Comparison of ENCODE assay signal across 9 cellular contexts in the genomic region with DNA sequence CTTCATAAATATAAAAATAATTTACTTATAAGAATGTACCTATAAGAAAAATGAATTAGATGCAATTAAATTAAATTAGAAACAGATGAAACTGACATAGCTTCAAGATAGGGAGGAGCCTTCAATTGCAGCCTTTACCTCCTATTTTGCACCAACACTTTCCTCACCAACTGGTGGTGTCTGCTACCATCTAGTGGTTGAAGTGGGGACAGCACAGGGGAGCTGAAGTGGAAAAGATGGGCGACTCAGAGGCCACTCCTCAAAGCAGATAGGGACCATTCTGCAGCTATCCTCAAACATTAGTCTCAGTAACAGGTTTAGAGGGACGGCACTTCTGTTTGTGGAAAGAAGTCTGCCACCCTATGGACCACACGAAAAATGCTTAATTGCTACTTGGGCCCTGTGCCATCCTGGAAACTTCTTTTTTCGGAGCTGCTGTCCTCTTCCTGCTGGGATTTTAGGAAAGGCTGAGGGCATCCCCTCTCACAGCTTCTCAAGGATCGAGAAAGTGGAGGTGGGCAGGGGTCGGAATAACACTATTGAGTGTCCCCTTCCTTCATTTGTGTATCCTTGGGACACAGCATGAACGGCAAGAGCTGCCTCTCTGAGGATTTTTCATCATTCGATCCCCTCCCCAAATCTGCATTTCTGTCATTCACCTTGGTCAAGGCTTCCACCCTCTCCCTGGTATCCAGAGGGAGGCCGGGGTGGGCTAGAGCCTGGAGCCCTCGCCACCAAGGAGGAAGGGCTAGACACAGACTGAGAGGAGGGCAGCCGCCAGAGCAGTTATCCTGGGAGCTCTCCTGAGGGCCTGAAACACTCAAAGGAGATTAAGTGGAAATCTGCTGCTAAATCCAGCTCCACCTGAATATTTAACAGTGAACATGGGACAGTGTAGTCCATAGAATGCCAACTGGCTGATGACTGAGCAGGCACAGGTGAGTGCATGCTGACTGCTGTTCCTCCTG. TPM values are rescaled to one million over a fixed set of nuclear protein-coding genes. Genes with fewer than 3 reads are reported as not detected.
DNase-seq lines count a peak whose midpoint lies in the region; ATAC-seq and TF ChIP-seq lines count a peak whose summit lies in the region.
"Had no signal": no experiment of that assay in that cellular context is flagged by ENCODE, and none has a peak within 500 bp of the region (broad histone marks: within the 10 kb centered on the region; RNA-seq: fewer than 3 reads in every experiment).

No MANE protein-coding gene starts in this region.

- no peak overlapping the region for H3K4ac ChIP-seq in trophoblast cell (ENCODE audit: low read depth, low read length)

- DNase-seq in GM13977 (ENCODE audit: low spot score) (peak; percentile 84), NCI-H1092 (lab: John Stamatoyannopoulos, UW) (peak; percentile 57), SK-N-DZ (ENCODE audit: low spot score) (peak; percentile 70), globus pallidus (ENCODE audit: low spot score) (peak; percentile 73), trophoblast cell (peak; percentile 77 to 95), upper lobe of left lung (peak in 1 of 2 donors; percentile 74)
- peak; percentile 53 to 70 (median 68) for DNase-seq in activated naive CD4-positive, alpha-beta T cell (lab: John Stamatoyannopoulos, UW)

- WGBS in trophoblast cell (ENCODE audit: extremely low coverage, insufficient coverage, insufficient read length): no CpG with 5 or more reads among the region's 11 CpGs
- 41 to 47% methylated on average over 9 to 11 of the region's 11 CpGs for WGBS in upper lobe of left lung, 2 donors

- H2BK120ac ChIP-seq in trophoblast cell (ENCODE audit: insufficient read depth, low read length, poor library complexity): no peak overlapping the region

- H3K4me2 ChIP-seq in trophoblast cell (ENCODE audit: low read length): no peak overlapping the region

- no peaks in the 10 kb centered on the region for H3K27me3 ChIP-seq in trophoblast cell (ENCODE audit: insufficient read depth, low read length)
- H3K27me3 ChIP-seq in upper lobe of left lung: no peaks in the 10 kb centered on the region

- TF ChIP-seq POLR2A in upper lobe of left lung (IDR thresholded peaks at IDR 0.05): no peak

- peak; percentile 76 to 94 for ATAC-seq in upper lobe of left lung (ENCODE audit: low FRiP score in 2 of 2)

- no peaks in the 10 kb centered on the region for H3K36me3 ChIP-seq in trophoblast cell (ENCODE audit: control insufficient read depth in 1 of 2, insufficient read depth in 2 of 2, low read length in 2 of 2)
- H3K36me3 ChIP-seq in upper lobe of left lung: no peaks in the 10 kb centered on the region

- no peak overlapping the region for H2AK5ac ChIP-seq in trophoblast cell (ENCODE audit: low read length)

- TF ChIP-seq CTCF in 22Rv1 (IDR thresholded peaks at IDR 0.05) (peak; percentile 89), GM13977 (IDR thresholded peaks at IDR 0.05; ENCODE audit: extremely low read depth, insufficient read depth, missing control alignments) (peak; percentile 92), upper lobe of left lung (IDR thresholded peaks at IDR 0.05) (peak; percentile 85 to 97 (median 95))

- no peak for TF ChIP-seq EP300 in upper lobe of left lung (IDR thresholded peaks at IDR 0.05)

- H4K91ac ChIP-seq in trophoblast cell (ENCODE audit: low read depth, low read length): no peak overlapping the region

- no peak overlapping the region for H2AFZ ChIP-seq in trophoblast cell (ENCODE audit: insufficient read depth, low read length, poor library complexity)

- H2BK5ac ChIP-seq in trophoblast cell (ENCODE audit: low read depth, low read length, poor library complexity): no peak overlapping the region

- no peak overlapping the region for H4K12ac ChIP-seq in trophoblast cell (ENCODE audit: low read depth, low read length)

- no peak overlapping the region for H3K4me3 ChIP-seq in trophoblast cell (ENCODE audit: low read depth, low read length)
- no peak overlapping the region for H3K4me3 ChIP-seq in upper lobe of left lung

- H3K79me1 ChIP-seq in trophoblast cell (ENCODE audit: low read length): no peaks in the 10 kb centered on the region

- H3K9me3 ChIP-seq in trophoblast cell (ENCODE audit: insufficient read depth, low read depth, low read length) (no peaks in the 10 kb centered on the region), upper lobe of left lung (no peaks in the 10 kb centered on the region)

- H3K79me2 ChIP-seq in trophoblast cell (ENCODE audit: control insufficient read depth, insufficient read depth, low read length, poor library complexity): no peaks in the 10 kb centered on the region

- no peak overlapping the region for H3K23ac ChIP-seq in trophoblast cell (ENCODE audit: low read length)

- no peak overlapping the region for H2BK12ac ChIP-seq in trophoblast cell (ENCODE audit: low read length)

- H3K9ac ChIP-seq in trophoblast cell (ENCODE audit: low read length): no peak overlapping the region

- H3K4me1 ChIP-seq in trophoblast cell (ENCODE audit: control insufficient read depth in 1 of 2, insufficient read depth in 2 of 2, low read length in 2 of 2) (no peaks in the 10 kb centered on the region), upper lobe of left lung (peaks cover 0 to 11% (median 5%) of the 10 kb centered on the region in 4 donors)

- no peak overlapping the region for H3K14ac ChIP-seq in trophoblast cell (ENCODE audit: low read length)

- H3K18ac ChIP-seq in trophoblast cell (ENCODE audit: low read length): no peak overlapping the region

- in situ Hi-C loops in GM13977 (cut with MboI; ENCODE audit: low pct_unique_long_range_greater_than_20kb, low sequenced_read_pairs, unreplicated experiment): loop anchor here (5.0 to 10.0 kb wide), 2 partner anchors 48 to 256 kb away; no protein-coding TSS in a partner anchor

- H3K27ac ChIP-seq in 22Rv1 (no peak overlapping the region), trophoblast cell (ENCODE audit: low read depth, low read length) (no peak overlapping the region), upper lobe of left lung (no peak overlapping the region)

- no peak overlapping the region for H4K8ac ChIP-seq in trophoblast cell (ENCODE audit: low read depth, low read length)

RNA-seq across cellular contexts. Expression of a gene that starts 9.6 kb away (rescaled TPM):
- not detected in 2 replicates for polyA plus RNA-seq in SK-N-DZ (2014; cell fraction: cytosol; rRNA removed)
- not detected in 2 replicates for polyA plus RNA-seq in SK-N-DZ (2014; cell fraction: nucleus; rRNA removed)
- polyA plus RNA-seq in trophoblast cell (2013): 0.03 TPM in 1 of 2 replicates, not detected in the other
- under 1 TPM in 1 of 6 donors, not detected in 5; 0.33 TPM for total RNA-seq in upper lobe of left lung

RNA-seq across cellular contexts. Expression of a gene that starts 53.0 kb away (rescaled TPM):
- polyA plus RNA-seq in SK-N-DZ (2014; cell fraction: cytosol; rRNA removed): 86.5 and 128 TPM in 2 replicates
- 54.0 and 97.7 TPM in 2 replicates for polyA plus RNA-seq in SK-N-DZ (2014; cell fraction: nucleus; rRNA removed)
- 149 and 153 TPM in 2 replicates for polyA plus RNA-seq in trophoblast cell (2013)
- total RNA-seq in upper lobe of left lung: 100 to 1,000 TPM in 3 of 6 donors, 10 to 100 TPM in 3; 26.5 to 130 (median 89.9) TPM

RNA-seq across cellular contexts. Expression of a gene that starts 58.4 kb away (rescaled TPM):
- polyA plus RNA-seq in SK-N-DZ (2014; cell fraction: cytosol; rRNA removed): not detected in 2 replicates
- not detected in 2 replicates for polyA plus RNA-seq in SK-N-DZ (2014; cell fraction: nucleus; rRNA removed)
- not detected in 2 replicates for polyA plus RNA-seq in trophoblast cell (2013)
- not detected for total RNA-seq in upper lobe of left lung
- total RNA-seq: subcutaneous adipose tissue had no signal
